In genomic region chr6:141688916-141689315, GRCh38 we compare ENCODE assay signal across 13 cellular contexts.
DNase-seq lines count a peak whose midpoint lies in the region; ATAC-seq lines count a peak whose summit lies in the region.
"Had no signal": no experiment of that assay in that cellular context is flagged by ENCODE, and none has a peak within 500 bp of the region (broad histone marks: within the 10 kb centered on the region; RNA-seq: fewer than 3 reads in every experiment).

No MANE protein-coding gene starts in this region.

- DNase-seq in left kidney (ENCODE audit: low read depth, low spot score) (peak; percentile 5), NCI-H2107 treated with DMSO at 0.1 percent for 48 hours (lab: John Stamatoyannopoulos, UW; ENCODE audit: unreplicated experiment) (no peak), NCI-H2227 treated with DMSO at 0.1 percent for 48 hours (lab: John Stamatoyannopoulos, UW) (no peak), iPS-NIHi7 (ENCODE audit: extremely low spot score) (no peak)
- DNase-seq: activated T-cell treated with anti-CD3 and anti-CD28 coated beads, Interleukin-2, amount 50 U/mL, for 48 hours; DMS 273 treated with DMSO at 0.1 percent for 48 hours; NCI-H1436; stimulated activated naive CD8-positive, alpha-beta T cell treated with anti-CD3 and anti-CD28 coated beads, Interleukin-15, amount 100 ng/mL, for 72 hours; uterus had no signal

- ATAC-seq in GM18907 (IDR thresholded peaks at IDR 0.05; ENCODE audit: unreplicated experiment) (peak; percentile 89), GM21737 (IDR thresholded peaks at IDR 0.05; ENCODE audit: unreplicated experiment) (peak; percentile 82), HG03159 (IDR thresholded peaks at IDR 0.05; ENCODE audit: unreplicated experiment) (peak; percentile 87)
- ATAC-seq: HCT116; stimulated activated naive CD8-positive, alpha-beta T cell treated with anti-CD3 and anti-CD28 coated beads, Interleukin-15, amount 100 ng/mL, for 72 hours had no signal
